In genomic region chr11:90134420-90135003, GRCh38 we compare ENCODE assay signal across 8 cellular contexts. TPM values are rescaled to one million over a fixed set of nuclear protein-coding genes. Genes with fewer than 3 reads are reported as not detected.
DNase-seq lines count a peak whose midpoint lies in the region; ATAC-seq and TF ChIP-seq lines count a peak whose summit lies in the region.

Gene NAALAD2, plus strand, starts transcription at chr11:90134663. Its CDS starts 96 bp downstream, at chr11:90134759.

- H3K36me3 ChIP-seq in Peyer's patch = no peaks in the 10 kb centered on the region
- no peaks in the 10 kb centered on the region for H3K36me3 ChIP-seq in endocrine pancreas (ENCODE audit: control insufficient read depth, insufficient read depth, low read length)
- H3K36me3 ChIP-seq in lung (ENCODE audit: control insufficient read depth in 2 of 2, insufficient read depth in 2 of 2, low read length in 2 of 2) = no peaks in the 10 kb centered on the region
- no peaks in the 10 kb centered on the region for H3K36me3 ChIP-seq in thymus (ENCODE audit: control insufficient read depth, insufficient read depth)

- DNase-seq in GM13976 (ENCODE audit: low spot score) (peak; percentile 6), HFF-Myc (ENCODE audit: extremely low read depth, low read depth) (no peak), Peyer's patch (peak in 2 of 3 donors; percentile 48 to 49), lung (ENCODE audit: low spot score) (peak; percentile 30), RPMI8226 (no peak), COR-L47 (lab: John Stamatoyannopoulos, UW) (no peak)

- no peak for TF ChIP-seq CTCF in GM13976 (IDR thresholded peaks at IDR 0.05; ENCODE audit: borderline replicate concordance, control extremely low read depth, extremely low read depth, insufficient read depth, missing control alignments)
- TF ChIP-seq CTCF in HFF-Myc (IDR thresholded peaks at IDR 0.05; ENCODE audit: low read depth, low read length, missing control alignments) = no peak
- TF ChIP-seq CTCF in Peyer's patch (IDR thresholded peaks at IDR 0.05) = no peak
- TF ChIP-seq CTCF in lung (IDR thresholded peaks at IDR 0.05; ENCODE audit: control extremely low read depth, extremely low read depth) = no peak

- H3K4me3 ChIP-seq in HFF-Myc (replicated peaks; ENCODE audit: low read depth, low read length) (peak within 1 kb of the TSS; percentile 36), Peyer's patch (peak within 1 kb of the TSS; percentile 11 to 49 (median 30)), endocrine pancreas (ENCODE audit: control insufficient read depth, insufficient read depth, low read length) (peak within 1 kb of the TSS; percentile 87), lung (peak within 1 kb of the TSS; percentile 23), thymus (ENCODE audit: low read length) (peak within 1 kb of the TSS; percentile 6)

- no peak within 1 kb of the TSS for H3K9ac ChIP-seq in endocrine pancreas (ENCODE audit: control insufficient read depth, insufficient read depth, low read length)

- H3K27ac ChIP-seq in Peyer's patch = no peak within 1 kb of the TSS
- H3K27ac ChIP-seq in lung (ENCODE audit: low read depth in 1 of 2, low read length in 1 of 2) = no peak within 1 kb of the TSS
- H3K27ac ChIP-seq in thymus (ENCODE audit: low read depth) = no peak within 1 kb of the TSS

- H3K9me3 ChIP-seq in Peyer's patch (no peaks in the 10 kb centered on the region), endocrine pancreas (ENCODE audit: control insufficient read depth, low read length) (no peaks in the 10 kb centered on the region), lung (ENCODE audit: control insufficient read depth in 2 of 2, insufficient read depth in 1 of 2, low read length in 1 of 2) (no peaks in the 10 kb centered on the region), thymus (ENCODE audit: control insufficient read depth) (no peaks in the 10 kb centered on the region)

- H3K27me3 ChIP-seq in Peyer's patch (no peaks in the 10 kb centered on the region), endocrine pancreas (ENCODE audit: control insufficient read depth, insufficient read depth, low read length) (no peaks in the 10 kb centered on the region), lung (ENCODE audit: control insufficient read depth, insufficient read depth) (no peaks in the 10 kb centered on the region), thymus (ENCODE audit: control insufficient read depth, insufficient read depth) (no peaks in the 10 kb centered on the region)

- in situ Hi-C loops in GM13976 (cut with MboI; ENCODE audit: low sequenced_read_pairs, unreplicated experiment) = no loop called here

- H3K4me1 ChIP-seq in Peyer's patch = no peaks in the 10 kb centered on the region
- H3K4me1 ChIP-seq in endocrine pancreas (ENCODE audit: control insufficient read depth, insufficient read depth, low read length) = peaks cover 8% of the 10 kb centered on the region
- peaks cover 1 to 2% of the 10 kb centered on the region in 2 donors for H3K4me1 ChIP-seq in lung (ENCODE audit: control insufficient read depth in 2 of 2, insufficient read depth in 2 of 2, low read length in 2 of 2)
- no peaks in the 10 kb centered on the region for H3K4me1 ChIP-seq in thymus (ENCODE audit: control insufficient read depth, insufficient read depth, low read length)

- ATAC-seq in lung (ENCODE audit: insufficient read depth, low FRiP score) = peak; percentile 51

- WGBS in lung, 2 donors = 1 to 2% methylated on average over 26 of the region's 26 CpGs
- 1% methylated on average over 26 of the region's 26 CpGs for WGBS in thymus

- no peak for TF ChIP-seq POLR2A in Peyer's patch (IDR thresholded peaks at IDR 0.05)

RNA-seq across cellular contexts. Expression of gene NAALAD2, which starts in this region (rescaled TPM):
- total RNA-seq in Peyer's patch (1 to 10 TPM in 3 of 4 donors, not detected in 1; 1.7 to 7.0 (median 4.2) TPM), lung (10 to 100 TPM in 1 of 2 donors, under 1 TPM in 1; 0.86 to 32.0 TPM)
- polyA plus RNA-seq in lung (under 1 TPM; 0.14 to 0.49 TPM), thymus (0.23 TPM)

Comparison
In these comparisons a context has a peak if more than half of its experiments do, and no peak if none do; other contexts are left out.
1. DNase-seq: peak in GM13976 (single experiment), Peyer's patch (2 of 3) and lung (single experiment); none in HFF-Myc (single experiment), RPMI8226 (single experiment) and COR-L47 (single experiment).
2. H3K4me3 ChIP-seq: peak in every context shown above with its lines; median percentile 87 in endocrine pancreas; 36 in HFF-Myc; 30 in Peyer's patch; 23 in lung; 6 in thymus.